In the genomic region with DNA sequence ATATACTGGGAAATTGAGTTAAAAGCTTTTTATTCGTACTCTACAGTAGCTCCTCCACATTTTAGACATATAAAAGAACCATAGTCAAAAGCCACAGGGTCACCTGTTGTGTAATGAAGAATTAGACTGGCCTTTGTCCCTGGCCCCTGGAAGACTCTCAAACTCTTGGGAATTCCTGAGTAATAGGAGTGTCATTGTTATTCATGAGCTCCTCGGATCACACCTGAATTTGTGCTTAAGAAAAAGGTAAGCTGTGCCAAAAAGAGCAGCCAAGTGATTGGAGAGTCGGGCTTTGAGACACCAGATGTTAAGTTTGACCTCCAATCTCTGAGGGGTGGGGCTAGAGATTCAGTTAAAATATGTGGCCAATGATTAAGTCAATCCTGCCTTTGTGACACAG, we compare ENCODE assay signal across 5 cellular contexts.
A peak's percentile ranks its signal among the peaks of the same experiment; 100 is the strongest.
DNase-seq lines count a peak whose midpoint lies in the region; ATAC-seq and TF ChIP-seq lines count a peak whose summit lies in the region.
"Not testable (repeated sequence)": the region's sequence is repeated elsewhere in the genome, so short reads cannot be mapped to it uniquely, and the experiment has no call there.

No MANE protein-coding gene starts in this region.

- H4K20me1 ChIP-seq in GM23338 (replicated peaks; ENCODE audit: insufficient read depth), result not testable (repeated sequence)

- not testable (repeated sequence) for H3K9me2 ChIP-seq in GM23338 (ENCODE audit: insufficient read depth)

- H3K79me2 ChIP-seq in GM23338 (replicated peaks; ENCODE audit: insufficient read depth), result not testable (repeated sequence)

- H3K4me3 Mint-ChIP-seq in GM23338, WTC11: not testable (repeated sequence)

- POLR2A ChIA-PET in WTC11 (lab: Charles Lee), result not testable (repeated sequence)

- not testable (repeated sequence) for H3K9me3 ChIP-seq in RWPE2 (ENCODE audit: severe bottlenecking)

- H3K36me3 Mint-ChIP-seq in GM23338 (ENCODE audit: low read depth); WTC11: not testable (repeated sequence)

- H3K27ac Mint-ChIP-seq in GM23338, WTC11: not testable (repeated sequence)

- not testable (repeated sequence) for H3K36me3 ChIP-seq in GM23338 (ENCODE audit: insufficient read depth); RWPE2 (ENCODE audit: low read depth)

- ATAC-seq in GM23338 (peak; percentile 88), RWPE2 (ENCODE audit: low read depth) (peak; percentile 36; the same call in 2 of the 3 replicates), WTC11 (peak; percentile 93), esophagus mucosa (peak; percentile 46), foreskin keratinocyte (peak; percentile 44)

- H2AFZ ChIP-seq in GM23338, result not testable (repeated sequence)

- not testable (repeated sequence) for H3K4me1 ChIP-seq in GM23338 (ENCODE audit: insufficient read depth); RWPE2 (ENCODE audit: insufficient read depth, poor library complexity, severe bottlenecking); foreskin keratinocyte

- CTCF ChIA-PET in WTC11 (lab: Charles Lee), result not testable (repeated sequence)

- H3K4me3 ChIP-seq in GM23338; RWPE2 (ENCODE audit: severe bottlenecking): not testable (repeated sequence)

- not testable (repeated sequence) for DNase-seq in GM23338 (ENCODE audit: low spot score); RWPE2 (ENCODE audit: low spot score); WTC11 (ENCODE audit: low spot score); foreskin keratinocyte

- not testable (repeated sequence) for H3K27me3 ChIP-seq in GM23338 (ENCODE audit: insufficient read depth); RWPE2 (ENCODE audit: insufficient read depth, poor library complexity, severe bottlenecking); foreskin keratinocyte

- not testable (repeated sequence) for H3K9me3 Mint-ChIP-seq in GM23338, WTC11

- H3K27ac ChIP-seq in GM23338 (ENCODE audit: low read depth); RWPE2 (ENCODE audit: poor library complexity, severe bottlenecking); foreskin keratinocyte: not testable (repeated sequence)

- H3K4me2 ChIP-seq in GM23338, result not testable (repeated sequence)

- not testable (repeated sequence) for H3K4me1 Mint-ChIP-seq in GM23338, WTC11

- not testable (repeated sequence) for TF ChIP-seq CTCF in GM23338 (conservative IDR thresholded peaks at IDR 0.05; ENCODE audit: low read depth in 2 of 2); RWPE2 (IDR thresholded peaks at IDR 0.05; ENCODE audit: poor library complexity, severe bottlenecking); WTC11 (IDR thresholded peaks at IDR 0.05); foreskin keratinocyte (conservative IDR thresholded peaks at IDR 0.05)

- H3K27me3 Mint-ChIP-seq in GM23338 (ENCODE audit: insufficient read depth, low read depth, poor library complexity); WTC11 (ENCODE audit: low read depth): not testable (repeated sequence)

- not testable (repeated sequence) for H3F3A ChIP-seq in GM23338 (replicated peaks; ENCODE audit: low read depth)

Comparison
In these comparisons a context has a peak if more than half of its experiments do, and no peak if none do; other contexts are left out.
1. ATAC-seq: peak in every context shown above with its lines; median percentile 93 in WTC11; 88 in GM23338; 46 in esophagus mucosa; 44 in foreskin keratinocyte; 36 in RWPE2.